ENCODE assay signal across 28 cellular contexts in the genomic region with DNA sequence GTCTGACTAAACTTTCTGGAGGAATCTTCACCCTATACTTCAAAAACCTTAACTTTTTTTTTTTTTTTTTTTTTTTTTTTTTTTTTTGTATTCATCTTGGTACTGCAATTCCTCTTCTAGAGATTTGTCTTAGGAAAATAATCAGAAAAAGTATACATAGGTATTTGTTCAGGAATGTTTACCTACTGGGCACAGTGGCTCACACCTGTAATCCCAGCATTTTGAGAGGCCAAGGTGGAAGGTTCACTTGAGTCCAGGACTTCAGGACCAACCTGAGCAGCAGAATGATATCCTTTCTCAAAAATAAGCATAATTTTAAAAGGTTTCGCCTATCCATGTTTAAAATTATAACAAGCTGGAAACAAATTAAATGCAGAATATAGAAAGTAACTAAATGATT.
"Had no signal": no experiment of that assay in that cellular context is flagged by ENCODE, and none has a peak within 500 bp of the region (broad histone marks: within the 10 kb centered on the region; RNA-seq: fewer than 3 reads in every experiment).

No MANE protein-coding gene starts in this region.

- H3K9me3 Mint-ChIP-seq: natural killer cell; nephron; neural progenitor cell; stimulated activated naive CD8-positive, alpha-beta T cell treated with anti-CD3 and anti-CD28 coated beads, Interleukin-15, Interleukin-2, amounts not matched to agents 100 ng/mL and 50 ng/mL, for 24 hours; type B pancreatic cell had no signal

- FAIRE-seq: small intestine had no signal

- H3K9me3 ChIP-seq: psoas muscle, right lobe of liver, sigmoid colon, suprapubic skin, testis, tibial artery, transverse colon, upper lobe of right lung, uterus had no signal

- H3K4me1 ChIP-seq: neural progenitor cell, parathyroid adenoma, psoas muscle, right lobe of liver, sigmoid colon, suprapubic skin, testis, transverse colon, upper lobe of right lung, uterus had no signal

- H3K27ac ChIP-seq: neural progenitor cell, parathyroid adenoma, psoas muscle, right lobe of liver, sigmoid colon, suprapubic skin, testis, tibial artery, transverse colon, upper lobe of right lung, uterus had no signal

- H3K4me1 Mint-ChIP-seq: naive thymus-derived CD4-positive, alpha-beta T cell; natural killer cell; nephron; neural progenitor cell; stimulated activated effector memory CD8-positive, alpha-beta T cell treated with anti-CD3 and anti-CD28 coated beads, Interleukin-12 subunit alpha, Interleukin-12 subunit beta, amount 100 ng/mL, for 72 hours; stimulated activated naive B cell treated with anti-CD40 and anti-IgM and Interleukin-4, amounts not matched to agents 10 μg/mL and 1 μg/mL and 100 μg/mL, for 72 hours had no signal

- DNase-seq: naive thymus-derived CD4-positive, alpha-beta T cell; natural killer cell; posterior cingulate gyrus; psoas muscle; right cardiac atrium; right lobe of liver; sigmoid colon; small intestine; stimulated activated CD4-positive, alpha-beta T cell treated with anti-CD3 and anti-CD28 coated beads, Interleukin-15, amount 100 ng/mL, for 24 hours; stimulated activated CD4-positive, alpha-beta T cell treated with anti-CD3 and anti-CD28 coated beads, Interleukin-2, amount 100 ng/mL, for 24 hours; stimulated activated CD4-positive, alpha-beta T cell treated with anti-CD3 and anti-CD28 coated beads, Interleukin-2, amount 100 ng/mL, for 48 hours; stimulated activated CD4-positive, alpha-beta T cell treated with anti-CD3 and anti-CD28 coated beads, Interleukin-4, amount 100 ng/mL, for 24 hours; stimulated activated naive B cell treated with anti-CD40 and anti-IgM and Interleukin-4, amounts not matched to agents 10 μg/mL and 1 μg/mL and 100 μg/mL, for 72 hours; stimulated activated naive CD4-positive, alpha-beta T cell treated with Interleukin-2 at 50 U/mL for 16 hours; substantia nigra; testis; tibial artery; transverse colon; upper lobe of right lung; uterus had no signal

- H3K4me3 Mint-ChIP-seq: naive thymus-derived CD4-positive, alpha-beta T cell; natural killer cell; nephron; neural progenitor cell; stimulated activated effector memory CD8-positive, alpha-beta T cell treated with anti-CD3 and anti-CD28 coated beads, Interleukin-12 subunit alpha, Interleukin-12 subunit beta, amount 100 ng/mL, for 72 hours; stimulated activated naive B cell treated with anti-CD40 and anti-IgM and Interleukin-4, amounts not matched to agents 10 μg/mL and 1 μg/mL and 100 μg/mL, for 72 hours; stimulated activated naive CD8-positive, alpha-beta T cell treated with anti-CD3 and anti-CD28 coated beads, Interleukin-15, Interleukin-2, amounts not matched to agents 100 ng/mL and 50 ng/mL, for 24 hours; type B pancreatic cell had no signal

- H3K4me3 ChIP-seq: neural progenitor cell, psoas muscle, right lobe of liver, sigmoid colon, suprapubic skin, testis, tibial artery, transverse colon, upper lobe of right lung, uterus had no signal

- H3K27me3 ChIP-seq: neural progenitor cell, right lobe of liver, sigmoid colon, suprapubic skin, testis, tibial artery, transverse colon, upper lobe of right lung, uterus had no signal

- ATAC-seq: naive thymus-derived CD4-positive, alpha-beta T cell; natural killer cell; psoas muscle; right cardiac atrium; stimulated activated effector memory CD8-positive, alpha-beta T cell treated with anti-CD3 and anti-CD28 coated beads, Interleukin-12 subunit alpha, Interleukin-12 subunit beta, amount 100 ng/mL, for 72 hours; stimulated activated naive B cell treated with anti-CD40 and anti-IgM and Interleukin-4, amounts not matched to agents 10 μg/mL and 1 μg/mL and 100 μg/mL, for 72 hours; upper lobe of right lung had no signal

- H3K27me3 Mint-ChIP-seq: stimulated activated naive B cell treated with anti-CD40 and anti-IgM and Interleukin-4, amounts not matched to agents 10 μg/mL and 1 μg/mL and 100 μg/mL, for 72 hours; type B pancreatic cell had no signal

- H3K36me3 ChIP-seq: neural progenitor cell, right lobe of liver, sigmoid colon, suprapubic skin, tibial artery, transverse colon, upper lobe of right lung, uterus had no signal

- H3K36me3 Mint-ChIP-seq: naive thymus-derived CD4-positive, alpha-beta T cell; natural killer cell; neural progenitor cell; stimulated activated effector memory CD8-positive, alpha-beta T cell treated with anti-CD3 and anti-CD28 coated beads, Interleukin-12 subunit alpha, Interleukin-12 subunit beta, amount 100 ng/mL, for 72 hours; stimulated activated naive B cell treated with anti-CD40 and anti-IgM and Interleukin-4, amounts not matched to agents 10 μg/mL and 1 μg/mL and 100 μg/mL, for 72 hours; type B pancreatic cell had no signal

- H3K27ac Mint-ChIP-seq: naive thymus-derived CD4-positive, alpha-beta T cell; natural killer cell; nephron; neural progenitor cell; progenitor cell of endocrine pancreas; stimulated activated effector memory CD8-positive, alpha-beta T cell treated with anti-CD3 and anti-CD28 coated beads, Interleukin-12 subunit alpha, Interleukin-12 subunit beta, amount 100 ng/mL, for 72 hours; stimulated activated naive B cell treated with anti-CD40 and anti-IgM and Interleukin-4, amounts not matched to agents 10 μg/mL and 1 μg/mL and 100 μg/mL, for 72 hours; stimulated activated naive CD8-positive, alpha-beta T cell treated with anti-CD3 and anti-CD28 coated beads, Interleukin-15, Interleukin-2, amounts not matched to agents 100 ng/mL and 50 ng/mL, for 24 hours; type B pancreatic cell had no signal
